Comparison of ENCODE assay signal across 8 cellular contexts in genomic region chr10:21517134-21517982, GRCh38. TPM values are rescaled to one million over a fixed set of nuclear protein-coding genes. Genes with fewer than 3 reads are reported as not detected.
DNase-seq lines count a peak whose midpoint lies in the region; ATAC-seq and TF ChIP-seq lines count a peak whose summit lies in the region.

No MANE protein-coding gene starts in this region.

- no peaks in the 10 kb centered on the region for H3K79me2 ChIP-seq in fibroblast of lung (ENCODE audit: control insufficient read depth, insufficient read depth, low read length)

- ATAC-seq in GM21390 (IDR thresholded peaks at IDR 0.05; ENCODE audit: unreplicated experiment): peak; percentile 69
- peak; percentile 19 to 46 (median 39) for ATAC-seq in natural killer cell

- H3K4me3 Mint-ChIP-seq in natural killer cell: peak overlapping the region; percentile 86

- H3K36me3 ChIP-seq in fibroblast of lung (ENCODE audit: control insufficient read depth, insufficient read depth, low read length): no peaks in the 10 kb centered on the region

- peak overlapping the region; percentile 1 for H3K27ac ChIP-seq in fibroblast of lung (ENCODE audit: insufficient read depth, low read length)

- DNase-seq in NCI-H1694 treated with DMSO at 0.1 percent for 48 hours (lab: John Stamatoyannopoulos, UW): peak; percentile 69
- DNase-seq in NCI-H1694 (lab: John Stamatoyannopoulos, UW): no peak
- peak; percentile 52 for DNase-seq in HT1080 (ENCODE audit: low read depth)
- peak; percentile 70 to 72 for DNase-seq in fibroblast of lung (ENCODE audit: low read depth in 2 of 2)
- no peak for DNase-seq in natural killer cell
- no peak for DNase-seq in GOT3 (lab: John Stamatoyannopoulos, UW)

- no peaks in the 10 kb centered on the region for H3K9me3 ChIP-seq in fibroblast of lung (ENCODE audit: control insufficient read depth, insufficient read depth, low read depth, low read length)

- no peaks in the 10 kb centered on the region for H3K9me3 Mint-ChIP-seq in natural killer cell

- peaks cover 24 to 29% of the 10 kb centered on the region in 2 donors for H3K4me1 Mint-ChIP-seq in natural killer cell

- peak overlapping the region; percentile 100 for H3K4me2 ChIP-seq in fibroblast of lung (ENCODE audit: extremely low read depth, insufficient read depth, low read length)

- H3K4me1 ChIP-seq in fibroblast of lung (ENCODE audit: control insufficient read depth, extremely low read depth, insufficient read depth, low read length): peaks cover 3% of the 10 kb centered on the region

- H2AFZ ChIP-seq in fibroblast of lung (ENCODE audit: low read length): peak overlapping the region; percentile 50

- H3K4me3 ChIP-seq in WI38 (ENCODE audit: low read depth, low read length): peak overlapping the region; percentile 68
- H3K4me3 ChIP-seq in fibroblast of lung (replicated peaks in 1 of 4; ENCODE audit: control extremely low read depth in 1 of 4, insufficient read depth in 1 of 4, low read depth in 3 of 4, low read length in 4 of 4): peak overlapping the region; percentile 30 to 78 (median 51)

- no peaks in the 10 kb centered on the region for H4K20me1 ChIP-seq in fibroblast of lung (ENCODE audit: control insufficient read depth, extremely low read depth, insufficient read depth, low read length)

- H3K27ac Mint-ChIP-seq in natural killer cell: peak overlapping the region; percentile 62 to 75

- H3K27me3 ChIP-seq in fibroblast of lung (ENCODE audit: control insufficient read depth, insufficient read depth, low read length): no peaks in the 10 kb centered on the region

- TF ChIP-seq CTCF in WI38 (IDR thresholded peaks at IDR 0.05; ENCODE audit: low read depth, low read length) (no peak), fibroblast of lung (conservative IDR thresholded peaks at IDR 0.05 in 1 of 2, IDR thresholded peaks at IDR 0.05 in 1 of 2; ENCODE audit: low read depth in 1 of 2, low read length in 2 of 2) (no peak), natural killer cell (IDR thresholded peaks at IDR 0.05) (no peak)

- no peaks in the 10 kb centered on the region for H3K36me3 Mint-ChIP-seq in natural killer cell

- H3K27me3 Mint-ChIP-seq in natural killer cell (ENCODE audit: low read depth in 2 of 2): peaks cover 63 to 81% of the 10 kb centered on the region in 2 donors

- intact Hi-C loops in natural killer cell (cut with micrococcal nuclease): loop anchor here (2.0 kb wide), 1 partner anchor 21 kb away; no protein-coding TSS in a partner anchor

- H3K9ac ChIP-seq in fibroblast of lung (ENCODE audit: insufficient read depth, low read length): peak overlapping the region; percentile 26

RNA-seq across cellular contexts. Expression of gene SKIDA1, which starts 8.1 kb away (rescaled TPM):
- 0.10 and 0.48 TPM in 2 replicates for total RNA-seq in HT1080 (2014; rRNA removed; shearing (Covaris generic))
- polyA plus RNA-seq in HT1080 (2015; cell fraction: cytosol; rRNA removed): 0.01 and 0.14 TPM in 2 replicates
- polyA plus RNA-seq in HT1080 (2015; cell fraction: nucleus; rRNA removed): 1.7 and 1.8 TPM in 2 replicates
- 0.50 and 0.51 TPM in 2 replicates for total RNA-seq in fibroblast of lung
- polyA plus RNA-seq in fibroblast of lung: 0.28 and 0.49 TPM in 2 replicates
- polyA plus RNA-seq in fibroblast of lung (2012): 0.16 and 0.73 TPM in 2 replicates
- polyA minus RNA-seq in fibroblast of lung (ENCODE audit: low replicate concordance): 0.15 and 1.1 TPM in 2 replicates
- total RNA-seq in natural killer cell: not detected

RNA-seq across cellular contexts. Expression of gene MLLT10, which starts 16.7 kb away (rescaled TPM):
- total RNA-seq in HT1080 (2014; rRNA removed; shearing (Covaris generic)): 26.3 and 35.7 TPM in 2 replicates
- polyA plus RNA-seq in HT1080 (2015; cell fraction: cytosol; rRNA removed): 18.9 and 26.4 TPM in 2 replicates
- 34.2 and 36.0 TPM in 2 replicates for polyA plus RNA-seq in HT1080 (2015; cell fraction: nucleus; rRNA removed)
- 33.1 and 56.3 TPM in 2 replicates for total RNA-seq in fibroblast of lung
- polyA plus RNA-seq in fibroblast of lung: 25.1 and 25.6 TPM in 2 replicates
- polyA plus RNA-seq in fibroblast of lung (2012): 12.8 and 14.0 TPM in 2 replicates
- polyA minus RNA-seq in fibroblast of lung (ENCODE audit: low replicate concordance): 12.3 and 26.8 TPM in 2 replicates
- total RNA-seq in natural killer cell: 10 to 100 TPM; 40.4 to 65.2 (median 60.0) TPM

Comparison
In these comparisons a context has a peak if more than half of its experiments do, and no peak if none do; other contexts are left out.
1. DNase-seq: peak in NCI-H1694 treated with DMSO at 0.1 percent for 48 hours (single experiment), HT1080 (single experiment) and fibroblast of lung (2 of 2); none in NCI-H1694 (single experiment), natural killer cell (single experiment) and GOT3 (single experiment).